8 cellular contexts compared by ENCODE assay signal in genomic region chr2:69828913-69829242, GRCh38. TPM values are rescaled to one million over a fixed set of nuclear protein-coding genes. Genes with fewer than 3 reads are reported as not detected.
A peak's percentile ranks its signal among the peaks of the same experiment; 100 is the strongest.
DNase-seq lines count a peak whose midpoint lies in the region; ATAC-seq and TF ChIP-seq lines count a peak whose summit lies in the region.

No MANE protein-coding gene starts in this region.

- no peak for DNase-seq in Calu3
- DNase-seq in adrenal gland: no peak
- DNase-seq in lower lobe of right lung: no peak
- DNase-seq in vagina (ENCODE audit: extremely low spot score in 2 of 2): no peak
- DNase-seq in occipital lobe (lab: John Stamatoyannopoulos, UW): no peak
- DNase-seq in activated gamma-delta T cell treated with Interleukin-2 at 50 U/mL for 16 hours: no peak

- peak overlapping the region; percentile 4 to 90 (median 80) for H3K4me3 ChIP-seq in adrenal gland
- H3K4me3 ChIP-seq in lower lobe of right lung: peak overlapping the region; percentile 96
- H3K4me3 ChIP-seq in vagina: peak overlapping the region; percentile 84 to 100

- H3K4me3 Mint-ChIP-seq in Calu3 (ENCODE audit: low read depth, unreplicated experiment): peak overlapping the region; percentile 98

- 13 to 22% (median 14%) methylated on average over 6 to 8 of the region's 8 CpGs for WGBS in adrenal gland, 4 donors

- ATAC-seq in HG02884 (IDR thresholded peaks at IDR 0.05; ENCODE audit: unreplicated experiment) (peak; percentile 0), lower lobe of right lung (no peak), GM18511 (IDR thresholded peaks at IDR 0.05; ENCODE audit: unreplicated experiment) (no peak)

- H3K27ac Mint-ChIP-seq in Calu3 (ENCODE audit: unreplicated experiment): peak overlapping the region; percentile 94

- no peak for TF ChIP-seq CTCF in Calu3 (IDR thresholded peaks at IDR 0.05; ENCODE audit: unreplicated experiment)
- TF ChIP-seq CTCF in adrenal gland (IDR thresholded peaks at IDR 0.05): peak in 1 of 6 experiments; percentile 24
- TF ChIP-seq CTCF in lower lobe of right lung (IDR thresholded peaks at IDR 0.05): no peak
- TF ChIP-seq CTCF in vagina (IDR thresholded peaks at IDR 0.05): no peak

- H3K27me3 ChIP-seq in adrenal gland (no peaks in the 10 kb centered on the region), lower lobe of right lung (ENCODE audit: low read depth) (no peaks in the 10 kb centered on the region), vagina (no peaks in the 10 kb centered on the region)

- no peaks in the 10 kb centered on the region for H3K27me3 Mint-ChIP-seq in Calu3 (ENCODE audit: unreplicated experiment)

- BruUV-seq in Calu3 (replicated peaks; lab: Mats Ljungman, UMichigan): TSS peak; percentile 37

- H3K9me3 Mint-ChIP-seq in Calu3 (ENCODE audit: low read depth, unreplicated experiment): no peaks in the 10 kb centered on the region

- H3K27ac ChIP-seq in adrenal gland (peak overlapping the region; percentile 80 to 94 (median 84)), lower lobe of right lung (peak overlapping the region; percentile 97), vagina (peak overlapping the region; percentile 94)

- CTCF ChIA-PET in Calu3 (lab: Charles Lee): interaction anchor here (0.6 to 3.5 kb wide), 2 partner anchors 104 to 313 kb away, joined by 3 to 15 read pairs; no protein-coding TSS in a partner anchor

- no peaks in the 10 kb centered on the region for H3K36me3 ChIP-seq in adrenal gland (replicated peaks in 1 of 2)
- H3K36me3 ChIP-seq in lower lobe of right lung: peaks cover 16% of the 10 kb centered on the region
- H3K36me3 ChIP-seq in vagina: no peaks in the 10 kb centered on the region

- H3K4me1 Mint-ChIP-seq in Calu3 (ENCODE audit: low read depth, unreplicated experiment): peaks cover 28% of the 10 kb centered on the region

- H3K36me3 Mint-ChIP-seq in Calu3 (ENCODE audit: insufficient read depth, unreplicated experiment): peaks cover 96% of the 10 kb centered on the region

- intact Hi-C loops in Calu3 (cut with micrococcal nuclease; ENCODE audit: unreplicated experiment): no loop called here
- intact Hi-C loops in adrenal gland (cut with DNase I): no loop called here
- intact Hi-C loops in lower lobe of right lung (cut with DNase I): no loop called here
- intact Hi-C loops in vagina (cut with DNase I): no loop called here

- TF ChIP-seq POLR2A in adrenal gland (IDR thresholded peaks at IDR 0.05) (no peak), vagina (IDR thresholded peaks at IDR 0.05) (no peak)

- H3K4me1 ChIP-seq in adrenal gland (replicated peaks in 1 of 2) (peaks cover 3 to 15% of the 10 kb centered on the region in 2 donors), lower lobe of right lung (peaks cover 34% of the 10 kb centered on the region), vagina (peaks cover 44% of the 10 kb centered on the region)

- H3K9me3 ChIP-seq in adrenal gland (replicated peaks in 1 of 3) (no peaks in the 10 kb centered on the region), lower lobe of right lung (no peaks in the 10 kb centered on the region), vagina (no peaks in the 10 kb centered on the region)

RNA-seq across cellular contexts. Expression of gene GMCL1, which starts 0.6 kb away (rescaled TPM):
- 63.8 and 76.4 TPM in 2 replicates for total RNA-seq in Calu3 (2022)
- 10 to 100 TPM in 5 of 8 donors, 1 to 10 TPM in 3; 7.3 to 14.9 (median 10.4) TPM for total RNA-seq in adrenal gland
- polyA plus RNA-seq in adrenal gland: 10 to 100 TPM in 1 of 3 donors, 1 to 10 TPM in 2; 2.8 to 11.5 (median 5.1) TPM
- total RNA-seq in lower lobe of right lung: 13.3 TPM
- total RNA-seq in vagina: 13.0 TPM
- 18.7 TPM for total RNA-seq in occipital lobe
